ENCODE assay signal across 8 cellular contexts in the genomic region with DNA sequence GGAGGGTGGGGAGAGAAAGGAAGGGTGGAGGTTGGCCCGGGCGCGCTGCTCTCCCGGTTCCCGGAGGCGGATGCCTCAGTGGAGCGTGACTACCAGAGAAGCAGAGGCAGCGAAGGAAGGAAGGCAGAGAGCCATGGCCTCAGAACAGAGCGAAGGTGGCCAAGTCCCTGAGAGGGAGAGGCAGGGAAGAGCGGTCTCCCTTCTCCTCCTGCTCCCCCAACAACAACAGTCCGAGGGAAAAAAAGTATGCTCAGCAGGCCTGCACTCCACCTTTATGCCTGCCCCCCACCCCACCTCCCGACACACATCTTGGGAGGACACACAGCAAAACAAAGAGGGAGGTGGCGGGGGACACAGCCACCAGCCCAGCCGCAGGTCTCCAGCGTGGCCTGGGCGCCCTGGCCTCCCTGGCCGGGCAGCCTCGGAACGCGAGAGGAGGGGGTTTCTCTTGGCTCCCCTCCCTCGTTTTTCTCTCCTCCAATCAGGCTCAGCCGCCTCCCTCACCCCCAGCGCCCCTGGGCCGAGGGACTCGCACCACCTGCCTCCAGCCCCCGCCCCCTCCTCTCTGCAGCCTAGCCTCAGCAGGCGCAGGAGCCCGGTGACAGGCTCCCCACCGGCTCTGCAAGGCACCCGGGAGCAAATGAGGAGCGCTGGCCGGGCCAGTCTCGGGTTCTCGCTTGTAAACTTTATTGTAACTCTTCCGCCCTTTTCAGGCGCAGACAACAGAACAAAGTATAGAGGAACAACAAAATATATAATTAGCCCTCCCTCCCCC. TPM values are rescaled to one million over a fixed set of nuclear protein-coding genes. Genes with fewer than 3 reads are reported as not detected.
DNase-seq lines count a peak whose midpoint lies in the region; FAIRE-seq and TF ChIP-seq lines count a peak whose summit lies in the region.

No MANE protein-coding gene starts in this region.

- H3K27ac ChIP-seq in ovary = no peak overlapping the region

- TF ChIP-seq CTCF in ovary (IDR thresholded peaks at IDR 0.05) = no peak
- no peak for TF ChIP-seq CTCF in D721Med (IDR thresholded peaks at IDR 0.05; ENCODE audit: insufficient read depth, missing control alignments)

- peak; percentile 66 for FAIRE-seq in G401.6 (lab: Jason Lieb, UNC)
- FAIRE-seq in D721Med (lab: Jason Lieb, UNC) = no peak

- TF ChIP-seq EP300 in ovary (IDR thresholded peaks at IDR 0.05) = no peak

- no peaks in the 10 kb centered on the region for H3K9me3 ChIP-seq in ovary

- TF ChIP-seq POLR2A in ovary (IDR thresholded peaks at IDR 0.05) = no peak

- no peaks in the 10 kb centered on the region for H3K36me3 ChIP-seq in ovary

- peak overlapping the region; percentile 39 for H3K4me3 ChIP-seq in ovary

- 3 to 6% (median 5%) methylated on average over 36 of the region's 36 CpGs for WGBS in ovary, 3 donors

- DNase-seq in NCI-H146 (lab: John Stamatoyannopoulos, UW) (peak; percentile 88), amniotic epithelial cell (ENCODE audit: low read depth) (peak; percentile 47), ovary (no peak), HCEC 1CT (no peak), D721Med (ENCODE audit: insufficient read length, low spot score) (no peak), SKM-1 (lab: John Stamatoyannopoulos, UW; ENCODE audit: unreplicated experiment) (no peak), HuH-7 (ENCODE audit: low spot score) (no peak)

- H3K27me3 ChIP-seq in ovary = peaks cover 2% of the 10 kb centered on the region

- intact Hi-C loops in ovary (cut with DNase I) = loop anchor here in 2 of 4 donors (10.0 kb wide), 1 partner anchor 587 kb away; no protein-coding TSS in a partner anchor

- H3K4me1 ChIP-seq in ovary (ENCODE audit: insufficient read depth) = peaks cover 2% of the 10 kb centered on the region

RNA-seq across cellular contexts. Expression of gene HOXB7, which starts 1.1 kb away (rescaled TPM):
- total RNA-seq in ovary = 1 to 10 TPM in 4 of 7 donors, under 1 TPM in 3; 0.23 to 2.9 (median 1.3) TPM
- polyA plus RNA-seq in ovary = 1 to 10 TPM in 1 of 2 donors, under 1 TPM in 1; 0.48 to 6.9 TPM

RNA-seq across cellular contexts. Expression of gene HOXB8, which starts 3.2 kb away (rescaled TPM):
- 1 to 10 TPM in 2 of 7 donors, under 1 TPM in 2, not detected in 3; 0.17 to 2.5 (median 0.97) TPM for total RNA-seq in ovary
- under 1 TPM in 1 of 2 donors, not detected in 1; 0.28 TPM for polyA plus RNA-seq in ovary

RNA-seq across cellular contexts. Expression of gene HOXB6, which starts 7.1 kb away (rescaled TPM):
- total RNA-seq in ovary = 10 to 100 TPM in 1 of 7 donors, 1 to 10 TPM in 4, under 1 TPM in 2; 0.25 to 10.3 (median 1.7) TPM
- polyA plus RNA-seq in ovary = under 1 TPM; 0.25 to 0.73 TPM

RNA-seq across cellular contexts. Expression of gene HOXB9, which starts 14.3 kb away (rescaled TPM):
- under 1 TPM in 4 of 7 donors, not detected in 3; 0.10 to 0.36 (median 0.12) TPM for total RNA-seq in ovary
- polyA plus RNA-seq in ovary = under 1 TPM in 1 of 2 donors, not detected in 1; 0.27 TPM

RNA-seq across cellular contexts. Expression of gene HOXB5, which starts 18.3 kb away (rescaled TPM):
- 1 to 10 TPM in 2 of 7 donors, under 1 TPM in 4, not detected in 1; 0.20 to 2.8 (median 0.66) TPM for total RNA-seq in ovary
- polyA plus RNA-seq in ovary = under 1 TPM; 0.04 to 0.53 TPM

Comparison
In these comparisons a context has a peak if more than half of its experiments do, and no peak if none do; other contexts are left out.
1. DNase-seq: peak in NCI-H146 (single experiment) and amniotic epithelial cell (single experiment); none in ovary (0 of 5), HCEC 1CT (single experiment), D721Med (single experiment), SKM-1 (single experiment) and HuH-7 (single experiment).